Comparison of ENCODE assay signal across 23 cellular contexts in the genomic region with DNA sequence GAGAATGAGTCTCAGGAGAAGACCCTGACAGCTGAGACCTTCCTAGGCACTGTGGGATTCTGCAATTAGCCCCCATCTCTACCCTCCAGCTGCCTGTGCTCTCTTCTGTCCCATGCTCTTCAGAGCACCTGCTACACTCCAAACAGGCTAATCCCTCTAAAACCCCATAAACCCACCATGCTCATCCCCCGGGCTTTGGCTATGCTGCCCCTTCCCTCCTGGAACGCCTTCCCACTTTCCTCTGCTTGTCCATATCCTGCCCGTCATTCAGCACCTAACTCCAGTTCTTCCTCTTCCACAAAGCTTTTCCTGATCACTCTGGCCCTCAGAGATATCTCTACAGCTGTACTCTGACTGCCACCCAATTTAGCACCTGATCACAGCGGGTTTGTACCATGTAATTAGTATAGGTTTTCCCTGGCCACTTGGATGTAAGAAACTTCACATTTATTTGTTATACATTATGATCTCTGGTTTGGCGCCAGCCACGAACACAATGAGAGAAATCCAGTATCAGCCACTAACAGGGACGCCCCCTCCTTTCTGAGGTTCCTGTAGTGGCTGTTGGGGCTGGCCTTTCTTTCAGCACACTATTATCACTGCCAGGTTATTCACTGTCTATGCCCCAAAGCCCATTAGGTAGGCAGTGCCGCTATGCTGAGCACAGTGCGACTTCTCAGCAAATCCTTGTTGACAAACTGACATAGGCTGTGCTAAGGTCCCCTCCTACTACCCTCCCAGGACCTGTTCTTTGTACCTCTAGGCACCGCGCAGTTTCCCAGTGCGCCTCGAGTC. TPM values are rescaled to one million over a fixed set of nuclear protein-coding genes. Genes with fewer than 3 reads are reported as not detected.
A peak's percentile ranks its signal among the peaks of the same experiment; 100 is the strongest.
DNase-seq lines count a peak whose midpoint lies in the region; ATAC-seq, FAIRE-seq and TF ChIP-seq lines count a peak whose summit lies in the region.
"Had no signal": no experiment of that assay in that cellular context is flagged by ENCODE, and none has a peak within 500 bp of the region (broad histone marks: within the 10 kb centered on the region; RNA-seq: fewer than 3 reads in every experiment).

No MANE protein-coding gene starts in this region.

- no peaks in the 10 kb centered on the region for H3K27me3 ChIP-seq in CD4-positive, alpha-beta memory T cell (ENCODE audit: insufficient read depth, low read length)
- H3K27me3 ChIP-seq: heart left ventricle, upper lobe of left lung had no signal

- H3K27me3 Mint-ChIP-seq in CD4-positive, alpha-beta memory T cell = peaks cover 0 to 1% of the 10 kb centered on the region in 2 donors
- H3K27me3 Mint-ChIP-seq in T-cell = peaks cover 0 to 3% of the 10 kb centered on the region in 2 donors
- no peaks in the 10 kb centered on the region for H3K27me3 Mint-ChIP-seq in naive thymus-derived CD8-positive, alpha-beta T cell

- intact Hi-C loops in CD4-positive, alpha-beta memory T cell (cut with micrococcal nuclease) = loop anchor here (10.0 kb wide), 1 partner anchor 149 kb away; no protein-coding TSS in a partner anchor
- intact Hi-C loops in kidney (cut with DNase I) = no loop called here

- H3K9me3 ChIP-seq in CD4-positive, alpha-beta memory T cell (ENCODE audit: control insufficient read depth in 1 of 2, low read length in 2 of 2) = no peaks in the 10 kb centered on the region
- no peaks in the 10 kb centered on the region for H3K9me3 ChIP-seq in kidney (ENCODE audit: control insufficient read depth in 1 of 2, low read length in 2 of 2)
- H3K9me3 ChIP-seq: HAP-1, heart left ventricle, MG63, upper lobe of left lung had no signal

- peak overlapping the region in 4 of 7 donors; percentile 52 to 88 (median 68) for H3K27ac Mint-ChIP-seq in CD4-positive, alpha-beta memory T cell
- H3K27ac Mint-ChIP-seq in T-cell = peak overlapping the region; percentile 19 to 45
- peak overlapping the region in 7 of 10 donors; percentile 0 to 64 (median 29) for H3K27ac Mint-ChIP-seq in naive thymus-derived CD8-positive, alpha-beta T cell
- H3K27ac Mint-ChIP-seq: activated T-cell treated with anti-CD3 and anti-CD28 coated beads, Interleukin-2, amount 50 U/mL, for 72 hours; stimulated activated memory B cell treated with anti-CD40 and anti-IgM and Interleukin-4, amounts not matched to agents 10 μg/mL and 1 μg/mL and 100 μg/mL, for 72 hours had no signal

- no peak overlapping the region for H3K9ac ChIP-seq in kidney (ENCODE audit: low read length in 2 of 2)
- H3K9ac ChIP-seq: KMS-11 had no signal

- no peak for TF ChIP-seq CTCF in kidney (IDR thresholded peaks at IDR 0.05; ENCODE audit: borderline replicate concordance, extremely low read depth, insufficient read depth)

- peak overlapping the region in 2 of 8 donors; percentile 15 to 32 for H3K4me3 Mint-ChIP-seq in CD4-positive, alpha-beta memory T cell
- no peak overlapping the region for H3K4me3 Mint-ChIP-seq in T-cell
- no peak overlapping the region for H3K4me3 Mint-ChIP-seq in naive thymus-derived CD8-positive, alpha-beta T cell
- H3K4me3 Mint-ChIP-seq: activated CD4-positive, alpha-beta T cell treated with anti-CD3 and anti-CD28 coated beads, Interleukin-2, amount 10 ng/mL, durations not matched to agents 7 days and 5 days; activated T-cell treated with anti-CD3 and anti-CD28 coated beads, Interleukin-2, amount 50 U/mL, for 72 hours; naive B cell; stimulated activated memory B cell treated with anti-CD40 and anti-IgM and Interleukin-4, amounts not matched to agents 10 μg/mL and 1 μg/mL and 100 μg/mL, for 72 hours had no signal

- H3K36me3 ChIP-seq in CD4-positive, alpha-beta memory T cell (ENCODE audit: insufficient read depth, low read length) = no peaks in the 10 kb centered on the region
- no peaks in the 10 kb centered on the region for H3K36me3 ChIP-seq in kidney (ENCODE audit: control insufficient read depth in 1 of 2, insufficient read depth in 2 of 2, low read length in 2 of 2)
- H3K36me3 ChIP-seq: HAP-1, heart left ventricle, MG63, upper lobe of left lung had no signal

- H3K27ac ChIP-seq in CD4-positive, alpha-beta memory T cell (ENCODE audit: low read depth, low read length) = no peak overlapping the region
- H3K27ac ChIP-seq in kidney (ENCODE audit: low read depth in 2 of 2, low read length in 2 of 2) = no peak overlapping the region
- H3K27ac ChIP-seq: coronary artery, heart left ventricle, KMS-11, upper lobe of left lung had no signal

- peaks cover 65% of the 10 kb centered on the region for H3K4me1 ChIP-seq in CD4-positive, alpha-beta memory T cell (ENCODE audit: insufficient read depth, low read length)
- no peaks in the 10 kb centered on the region for H3K4me1 ChIP-seq in kidney (ENCODE audit: control insufficient read depth in 1 of 2, insufficient read depth in 1 of 2, low read depth in 1 of 2, low read length in 2 of 2)
- H3K4me1 ChIP-seq: HAP-1 had no signal

- H3K4me3 ChIP-seq in CD4-positive, alpha-beta memory T cell (ENCODE audit: low read length in 2 of 2) = no peak overlapping the region
- no peak overlapping the region for H3K4me3 ChIP-seq in kidney (ENCODE audit: low read length in 2 of 2)
- H3K4me3 ChIP-seq: coronary artery, HAP-1, MG63, upper lobe of left lung had no signal

- peaks cover 0 to 5% (median under 1%) of the 10 kb centered on the region in 8 donors for H3K9me3 Mint-ChIP-seq in CD4-positive, alpha-beta memory T cell
- peaks cover 0 to 7% (median 2%) of the 10 kb centered on the region in 3 donors for H3K9me3 Mint-ChIP-seq in T-cell
- H3K9me3 Mint-ChIP-seq in naive thymus-derived CD8-positive, alpha-beta T cell = peaks cover 0 to 5% (median 0%) of the 10 kb centered on the region in 9 donors
- H3K9me3 Mint-ChIP-seq: stimulated activated memory B cell treated with anti-CD40 and anti-IgM and Interleukin-4, amounts not matched to agents 10 μg/mL and 1 μg/mL and 100 μg/mL, for 72 hours had no signal

- CTCF ChIA-PET in CD4-positive, alpha-beta memory T cell (lab: Charles Lee; ENCODE audit: partially characterized antibody) = interaction anchor here (1.0 kb wide), 1 partner anchor 340 kb away, joined by 3 read pairs; a partner anchor contains a TSS
- CTCF ChIA-PET in T-cell (lab: Charles Lee) = no interaction called here

- POLR2A ChIA-PET in CD4-positive, alpha-beta memory T cell (lab: Charles Lee; ENCODE audit: partially characterized antibody) = interaction anchor here (1.0 to 1.2 kb wide), 2 partner anchors 9 to 12 kb away, joined by 3 to 4 read pairs; no protein-coding TSS in a partner anchor
- POLR2A ChIA-PET in T-cell (lab: Charles Lee) = interaction anchor here in 1 of 2 donors (0.5 kb wide), 1 partner anchor 132 kb away, joined by 6 read pairs; no protein-coding TSS in a partner anchor
- POLR2A ChIA-PET in naive thymus-derived CD8-positive, alpha-beta T cell (lab: Charles Lee) = no interaction called here

- FAIRE-seq in kidney (lab: Jason Lieb, UNC) = no peak

- H3K36me3 Mint-ChIP-seq in CD4-positive, alpha-beta memory T cell = no peaks in the 10 kb centered on the region
- H3K36me3 Mint-ChIP-seq in T-cell = no peaks in the 10 kb centered on the region
- no peaks in the 10 kb centered on the region for H3K36me3 Mint-ChIP-seq in naive thymus-derived CD8-positive, alpha-beta T cell
- H3K36me3 Mint-ChIP-seq: naive B cell; stimulated activated memory B cell treated with anti-CD40 and anti-IgM and Interleukin-4, amounts not matched to agents 10 μg/mL and 1 μg/mL and 100 μg/mL, for 72 hours had no signal

- no peak for ATAC-seq in T-cell (replicated peaks in 1 of 4)
- no peak for ATAC-seq in naive thymus-derived CD8-positive, alpha-beta T cell
- ATAC-seq: activated T-cell treated with anti-CD3 and anti-CD28 coated beads, Interleukin-2, amount 50 U/mL, for 72 hours; stimulated activated memory B cell treated with anti-CD40 and anti-IgM and Interleukin-4, amounts not matched to agents 10 μg/mL and 1 μg/mL and 100 μg/mL, for 72 hours had no signal

- H3K4me1 Mint-ChIP-seq in CD4-positive, alpha-beta memory T cell = peaks cover 45 to 76% (median 58%) of the 10 kb centered on the region in 4 donors
- peaks cover 49 to 69% (median 57%) of the 10 kb centered on the region in 3 donors for H3K4me1 Mint-ChIP-seq in T-cell
- H3K4me1 Mint-ChIP-seq in naive thymus-derived CD8-positive, alpha-beta T cell = peaks cover 22 to 57% (median 41%) of the 10 kb centered on the region in 4 donors
- H3K4me1 Mint-ChIP-seq: stimulated activated memory B cell treated with anti-CD40 and anti-IgM and Interleukin-4, amounts not matched to agents 10 μg/mL and 1 μg/mL and 100 μg/mL, for 72 hours had no signal

- DNase-seq in CD4-positive, alpha-beta memory T cell = no peak
- peak; percentile 26 for DNase-seq in COR-L47 (lab: John Stamatoyannopoulos, UW)
- DNase-seq in T-cell = no peak
- no peak for DNase-seq in naive thymus-derived CD8-positive, alpha-beta T cell
- no peak for DNase-seq in kidney
- no peak for DNase-seq in hippocampal formation (lab: John Stamatoyannopoulos, UW)
- DNase-seq in NCI-H2029 treated with DMSO at 0.1 percent for 48 hours (lab: John Stamatoyannopoulos, UW) = no peak
- DNase-seq: activated CD4-positive, alpha-beta T cell treated with anti-CD3 and anti-CD28 coated beads, Interleukin-2, amount 10 ng/mL, durations not matched to agents 7 days and 5 days; activated T-cell treated with anti-CD3 and anti-CD28 coated beads, Interleukin-2, amount 50 U/mL, for 72 hours; DMS153; effector CD8-positive, alpha-beta T cell; MG63; naive B cell; NCI-H1105 treated with DMSO at 0.1 percent for 48 hours; NCI-H1930; Right ventricle myocardium superior; SW 1271 had no signal

RNA-seq across cellular contexts. Expression of a gene that starts 45.1 kb away (rescaled TPM):
- 1 to 10 TPM; 4.7 to 6.0 TPM for total RNA-seq in CD4-positive, alpha-beta memory T cell
- 1 to 10 TPM; 2.9 to 4.3 TPM for polyA plus RNA-seq in CD4-positive, alpha-beta memory T cell
- total RNA-seq in T-cell (1 to 10 TPM; 3.1 to 6.9 (median 6.3) TPM), kidney (3.2 TPM)
- 1 to 10 TPM; 9.1 to 9.5 TPM for total RNA-seq in naive thymus-derived CD8-positive, alpha-beta T cell
- polyA plus RNA-seq in naive thymus-derived CD8-positive, alpha-beta T cell = 1 to 10 TPM; 2.9 to 3.5 (median 3.3) TPM
- polyA plus RNA-seq in kidney (ENCODE audit: insufficient read depth, low read depth, low replicate concordance) = 1.4 TPM
